ENCODE assay signal across 21 cellular contexts in genomic region chr17:80017226-80018010, GRCh38. TPM values are rescaled to one million over a fixed set of nuclear protein-coding genes. Genes with fewer than 3 reads are reported as not detected.
"Had no signal": no experiment of that assay in that cellular context is flagged by ENCODE, and none has a peak within 500 bp of the region (broad histone marks: within the 10 kb centered on the region; RNA-seq: fewer than 3 reads in every experiment).

No MANE protein-coding gene starts in this region.

- H3K9me3 Mint-ChIP-seq: endodermal cell; natural killer cell treated with Interleukin-12 subunit alpha and Interleukin-12 subunit beta and Interleukin-15 and Interleukin-18, amount 100 ng/mL, for 72 hours; stimulated activated naive CD8-positive, alpha-beta T cell treated with anti-CD3 and anti-CD28 coated beads, Interleukin-15, Interleukin-2, amounts not matched to agents 100 ng/mL and 50 ng/mL, for 24 hours had no signal

- H3K27ac Mint-ChIP-seq: endodermal cell; memory B cell; natural killer cell treated with Interleukin-12 subunit alpha and Interleukin-12 subunit beta and Interleukin-15 and Interleukin-18, amount 100 ng/mL, for 72 hours; neural progenitor cell; stimulated activated naive CD8-positive, alpha-beta T cell treated with anti-CD3 and anti-CD28 coated beads, Interleukin-15, Interleukin-2, amounts not matched to agents 100 ng/mL and 50 ng/mL, for 24 hours had no signal

- H3K27me3 Mint-ChIP-seq: natural killer cell treated with Interleukin-12 subunit alpha and Interleukin-12 subunit beta and Interleukin-15 and Interleukin-18, amount 100 ng/mL, for 72 hours; stimulated activated naive CD8-positive, alpha-beta T cell treated with anti-CD3 and anti-CD28 coated beads, Interleukin-15, Interleukin-2, amounts not matched to agents 100 ng/mL and 50 ng/mL, for 24 hours had no signal

- H3K4me1 ChIP-seq: foreskin keratinocyte, left ventricle myocardium inferior, right atrium auricular region, tibial artery, vagina had no signal

- H3K27me3 ChIP-seq: foreskin keratinocyte, neural progenitor cell, ovary, right atrium auricular region, tibial artery, upper lobe of left lung, vagina had no signal

- ATAC-seq: foreskin keratinocyte; left cardiac atrium; lower lobe of right lung; natural killer cell treated with Interleukin-12 subunit alpha and Interleukin-12 subunit beta and Interleukin-15 and Interleukin-18, amount 100 ng/mL, for 72 hours had no signal

- H3K36me3 Mint-ChIP-seq: immature natural killer cell; memory B cell; natural killer cell treated with Interleukin-12 subunit alpha and Interleukin-12 subunit beta and Interleukin-15 and Interleukin-18, amount 100 ng/mL, for 72 hours had no signal

- DNase-seq: dermis blood vessel endothelial cell; endodermal cell; erythroblast; foreskin keratinocyte; immature natural killer cell; left ventricle myocardium inferior; lower lobe of right lung; nucleus accumbens; ovary; stimulated activated CD4-positive, alpha-beta T cell treated with anti-CD3 and anti-CD28 coated beads, Interleukin-2, amount 100 ng/mL, for 48 hours; tibial artery had no signal

- H3K4me3 ChIP-seq: left ventricle myocardium inferior, lower lobe of right lung, neural progenitor cell, ovary, right atrium auricular region, smooth muscle cell, tibial artery, upper lobe of left lung, vagina had no signal

- H3K9me3 ChIP-seq: lower lobe of right lung, ovary, right atrium auricular region, tibial artery, upper lobe of left lung, vagina had no signal

- H3K27ac ChIP-seq: foreskin keratinocyte, left ventricle myocardium inferior, lower lobe of right lung, neural progenitor cell, ovary, right atrium auricular region, tibial artery, upper lobe of left lung, vagina had no signal

- H3K4me1 Mint-ChIP-seq: endodermal cell, immature natural killer cell, memory B cell, mesothelial cell of epicardium had no signal

- H3K4me3 Mint-ChIP-seq: endodermal cell; immature natural killer cell; memory B cell; mesothelial cell of epicardium; natural killer cell treated with Interleukin-12 subunit alpha and Interleukin-12 subunit beta and Interleukin-15 and Interleukin-18, amount 100 ng/mL, for 72 hours; stimulated activated naive CD8-positive, alpha-beta T cell treated with anti-CD3 and anti-CD28 coated beads, Interleukin-15, Interleukin-2, amounts not matched to agents 100 ng/mL and 50 ng/mL, for 24 hours had no signal

RNA-seq across cellular contexts. Expression of gene CCDC40, which starts 19.0 kb away (rescaled TPM):
- polyA plus RNA-seq: immature natural killer cell had no signal
